Comparison of ENCODE assay signal across 10 cellular contexts in genomic region chr2:219175486-219175885, GRCh38. TPM values are rescaled to one million over a fixed set of nuclear protein-coding genes. Genes with fewer than 3 reads are reported as not detected.
DNase-seq lines count a peak whose midpoint lies in the region; ATAC-seq, FAIRE-seq and TF ChIP-seq lines count a peak whose summit lies in the region.
"Had no signal": no experiment of that assay in that cellular context is flagged by ENCODE, and none has a peak within 500 bp of the region (broad histone marks: within the 10 kb centered on the region; RNA-seq: fewer than 3 reads in every experiment).

No MANE protein-coding gene starts in this region.

- WGBS in heart right ventricle, 2 donors: 83 to 86% methylated on average over 7 of the region's 7 CpGs

- H3K27ac Mint-ChIP-seq in mesothelial cell of epicardium: no peak overlapping the region

- peaks cover 25% of the 10 kb centered on the region for H3K4me1 Mint-ChIP-seq in mesothelial cell of epicardium

- DNase-seq in heart right ventricle: no peak
- DNase-seq in Right ventricle myocardium inferior (ENCODE audit: missing footprints): no peak
- DNase-seq in ascending aorta (ENCODE audit: low spot score in 2 of 2): no peak
- no peak for DNase-seq in mesothelial cell of epicardium (ENCODE audit: low spot score in 2 of 2, unreplicated experiment in 2 of 2)
- DNase-seq in upper lobe of right lung: no peak
- DNase-seq in urothelium cell line (ENCODE audit: low spot score): no peak
- DNase-seq: GDM1 had no signal

- intact Hi-C loops in heart right ventricle (cut with DNase I): loop anchor here in 6 of 10 donors (5.0 to 10.0 kb wide), 5 partner anchors 42 to 212 kb away; partner anchors contain the start of genes DNPEP (in 4 of the 6) and ABCB6 (in 2 of the 6)
- intact Hi-C loops in Right ventricle myocardium inferior (cut with DNase I): loop anchor here (5.0 kb wide), 1 partner anchor 212 kb away; the partner anchor contains the start of gene DNPEP
- intact Hi-C loops in ascending aorta (cut with DNase I): loop anchor here (5.0 kb wide), 1 partner anchor 212 kb away; the partner anchor contains the start of gene DNPEP
- intact Hi-C loops in upper lobe of right lung (cut with DNase I): loop anchor here (10.0 kb wide), 1 partner anchor 49 kb away; the partner anchor contains the start of genes ANKZF1 and ATG9A

- H3K9me3 Mint-ChIP-seq in mesothelial cell of epicardium: no peaks in the 10 kb centered on the region

- H3K36me3 ChIP-seq in heart right ventricle (peaks cover 0 to 53% (median 39%) of the 10 kb centered on the region in 9 donors), ascending aorta (peaks cover 33 to 42% of the 10 kb centered on the region in 2 donors), upper lobe of right lung (peaks cover 52% of the 10 kb centered on the region)

- peaks cover 10% of the 10 kb centered on the region for H3K36me3 Mint-ChIP-seq in mesothelial cell of epicardium

- H3K4me3 ChIP-seq in heart right ventricle (peak overlapping the region in 9 of 10 donors; percentile 64 to 97 (median 93)), ascending aorta (peak overlapping the region; percentile 91 to 99), upper lobe of right lung (peak overlapping the region; percentile 73)

- FAIRE-seq in urothelium cell line (lab: Jason Lieb, UNC): no peak

- peak overlapping the region; percentile 82 for H3K4me3 Mint-ChIP-seq in mesothelial cell of epicardium

- H3K27ac ChIP-seq in heart right ventricle (peak overlapping the region in 7 of 10 donors; percentile 93 to 100 (median 100)), ascending aorta (peak overlapping the region in 1 of 2 donors; percentile 98), upper lobe of right lung (peak overlapping the region; percentile 98)

- ATAC-seq in heart right ventricle (no peak), Right ventricle myocardium inferior (no peak), upper lobe of right lung (no peak), GM21367 (IDR thresholded peaks at IDR 0.05; ENCODE audit: unreplicated experiment) (no peak), GM18909 (IDR thresholded peaks at IDR 0.05; ENCODE audit: poor library complexity, unreplicated experiment) (no peak)

- TF ChIP-seq CTCF in heart right ventricle (IDR thresholded peaks at IDR 0.05) (no peak), ascending aorta (IDR thresholded peaks at IDR 0.05) (no peak), mesothelial cell of epicardium (IDR thresholded peaks at IDR 0.05; ENCODE audit: unreplicated experiment) (no peak), upper lobe of right lung (IDR thresholded peaks at IDR 0.05) (no peak)

- H3K4me1 ChIP-seq in heart right ventricle (peaks cover 11 to 56% (median 47%) of the 10 kb centered on the region in 9 donors), ascending aorta (peaks cover 4 to 32% of the 10 kb centered on the region in 2 donors), upper lobe of right lung (peaks cover 38% of the 10 kb centered on the region)

- no peaks in the 10 kb centered on the region for H3K27me3 ChIP-seq in heart right ventricle
- no peaks in the 10 kb centered on the region for H3K27me3 ChIP-seq in ascending aorta
- H3K27me3 ChIP-seq in upper lobe of right lung: no peaks in the 10 kb centered on the region
- H3K27me3 ChIP-seq: cardiac muscle cell had no signal

- no peaks in the 10 kb centered on the region for H3K27me3 Mint-ChIP-seq in mesothelial cell of epicardium (ENCODE audit: low read depth)

- H3K9me3 ChIP-seq in heart right ventricle (no peaks in the 10 kb centered on the region), ascending aorta (no peaks in the 10 kb centered on the region), upper lobe of right lung (no peaks in the 10 kb centered on the region)

RNA-seq across cellular contexts. Expression of gene CNPPD1, which starts 1.2 kb away (rescaled TPM):
- total RNA-seq in heart right ventricle (10 to 100 TPM; 52.5 to 80.6 (median 63.6) TPM), Right ventricle myocardium inferior (72.7 TPM), ascending aorta (49.4 TPM), mesothelial cell of epicardium (24.4 to 28.2 TPM (median 27.5 TPM) in 3 replicates), upper lobe of right lung (64.0 TPM)
- polyA plus RNA-seq in heart right ventricle: 10 to 100 TPM; 35.5 to 84.7 TPM

RNA-seq across cellular contexts. Expression of gene RETREG2, which starts 2.6 kb away (rescaled TPM):
- total RNA-seq in heart right ventricle: 10 to 100 TPM; 24.1 to 47.3 (median 30.6) TPM
- 10 to 100 TPM; 11.3 to 39.0 TPM for polyA plus RNA-seq in heart right ventricle
- 37.4 TPM for total RNA-seq in Right ventricle myocardium inferior
- total RNA-seq in ascending aorta: 83.5 TPM
- 70.0 to 75.2 TPM (median 74.2 TPM) in 3 replicates for total RNA-seq in mesothelial cell of epicardium
- 79.8 TPM for total RNA-seq in upper lobe of right lung

RNA-seq across cellular contexts. Expression of gene SLC23A3, which starts 5.7 kb away (rescaled TPM):
- total RNA-seq in heart right ventricle (1 to 10 TPM in 2 of 10 donors, under 1 TPM in 8; 0.30 to 2.1 (median 0.47) TPM), Right ventricle myocardium inferior (0.87 TPM), ascending aorta (14.2 TPM), mesothelial cell of epicardium (1.6 to 2.6 TPM (median 1.7 TPM) in 3 replicates), upper lobe of right lung (3.1 TPM)
- polyA plus RNA-seq in heart right ventricle: 1 to 10 TPM in 1 of 2 donors, under 1 TPM in 1; 0.28 to 1.8 TPM
- polyA plus RNA-seq: cardiac muscle cell had no signal

RNA-seq across cellular contexts. Expression of gene NHEJ1, which starts 14.9 kb away (rescaled TPM):
- total RNA-seq in heart right ventricle (10 to 100 TPM in 1 of 10 donors, 1 to 10 TPM in 9; 4.7 to 12.0 (median 7.1) TPM), Right ventricle myocardium inferior (9.7 TPM), ascending aorta (21.6 TPM), mesothelial cell of epicardium (11.0 to 11.7 TPM (median 11.5 TPM) in 3 replicates), upper lobe of right lung (14.3 TPM)
- polyA plus RNA-seq in heart right ventricle: 1 to 10 TPM; 3.8 to 9.6 TPM

RNA-seq across cellular contexts. Expression of gene ZFAND2B, which starts 31.1 kb away (rescaled TPM):
- total RNA-seq in heart right ventricle (10 to 100 TPM; 11.5 to 19.2 (median 16.4) TPM), Right ventricle myocardium inferior (24.3 TPM), ascending aorta (225 TPM), mesothelial cell of epicardium (27.4 to 29.2 TPM (median 27.8 TPM) in 3 replicates), upper lobe of right lung (41.2 TPM)
- 10 to 100 TPM; 22.1 to 40.8 TPM for polyA plus RNA-seq in heart right ventricle
